8 cellular contexts compared by ENCODE assay signal in genomic region chr4:71732706-71733105, GRCh38. TPM values are rescaled to one million over a fixed set of nuclear protein-coding genes. Genes with fewer than 3 reads are reported as not detected.
DNase-seq lines count a peak whose midpoint lies in the region; ATAC-seq and TF ChIP-seq lines count a peak whose summit lies in the region.

No MANE protein-coding gene starts in this region.

- no peak overlapping the region for H3K9ac ChIP-seq in DND-41 (ENCODE audit: low read depth, low read length)

- H3K9me3 ChIP-seq in DND-41 (ENCODE audit: insufficient read depth, low read length, severe bottlenecking) (no peaks in the 10 kb centered on the region), esophagus squamous epithelium (no peaks in the 10 kb centered on the region)

- no peaks in the 10 kb centered on the region for H3K36me3 ChIP-seq in DND-41 (ENCODE audit: insufficient read depth, low read length)
- H3K36me3 ChIP-seq in brain microvascular endothelial cell (replicated peaks) = no peaks in the 10 kb centered on the region
- no peaks in the 10 kb centered on the region for H3K36me3 ChIP-seq in esophagus squamous epithelium

- H3K27ac ChIP-seq in DND-41 (ENCODE audit: low read length) (no peak overlapping the region), brain microvascular endothelial cell (no peak overlapping the region), esophagus squamous epithelium (no peak overlapping the region)

- TF ChIP-seq POLR2A in esophagus squamous epithelium (IDR thresholded peaks at IDR 0.05) = no peak

- H3K4me3 ChIP-seq in DND-41 (ENCODE audit: low read depth in 1 of 2, low read length in 2 of 2) (no peak overlapping the region), brain microvascular endothelial cell (ENCODE audit: low read depth, low read length) (no peak overlapping the region), esophagus squamous epithelium (no peak overlapping the region)

- H3K4me1 ChIP-seq in DND-41 (ENCODE audit: insufficient read depth, low read length) = no peaks in the 10 kb centered on the region
- H3K4me1 ChIP-seq in esophagus squamous epithelium = no peaks in the 10 kb centered on the region

- no peak overlapping the region for H2AFZ ChIP-seq in DND-41 (ENCODE audit: low read depth, low read length)

- no peak overlapping the region for H3K4me2 ChIP-seq in DND-41 (ENCODE audit: insufficient read depth, low read length)

- TF ChIP-seq CTCF in DND-41 (IDR thresholded peaks at IDR 0.05; ENCODE audit: borderline replicate concordance, extremely low read depth, low read length, poor library complexity, severe bottlenecking) (peak; percentile 58), brain microvascular endothelial cell (IDR thresholded peaks at IDR 0.05; ENCODE audit: low read depth, low read length, missing control alignments) (peak; percentile 40), esophagus squamous epithelium (IDR thresholded peaks at IDR 0.05) (peak in 3 of 6 experiments; percentile 21 to 52 (median 35))

- intact Hi-C loops in esophagus squamous epithelium (cut with DNase I) = no loop called here

- WGBS in esophagus squamous epithelium, 2 donors = 71 to 76% methylated on average over 2 of the region's 2 CpGs

- H3K27me3 ChIP-seq in DND-41 (ENCODE audit: insufficient read depth, low read length, poor library complexity) (no peaks in the 10 kb centered on the region), brain microvascular endothelial cell (replicated peaks) (no peaks in the 10 kb centered on the region), esophagus squamous epithelium (no peaks in the 10 kb centered on the region)

- no peaks in the 10 kb centered on the region for H3K79me2 ChIP-seq in DND-41 (ENCODE audit: insufficient read depth, low read length)

- in situ Hi-C loops in brain microvascular endothelial cell (cut with HindIII; ENCODE audit: low pct_ligation_motif_present, low sequenced_read_pairs) = no loop called here

- no peak for ATAC-seq in DND-41 (ENCODE audit: insufficient read depth, low read depth)
- no peak for ATAC-seq in HG03521 (IDR thresholded peaks at IDR 0.05; ENCODE audit: unreplicated experiment)

- H4K20me1 ChIP-seq in DND-41 (ENCODE audit: insufficient read depth, low read length) = no peaks in the 10 kb centered on the region

- DNase-seq in DND-41 = no peak
- peak; percentile 31 for DNase-seq in M059J (ENCODE audit: low read depth)
- DNase-seq in brain microvascular endothelial cell = peak; percentile 1
- DNase-seq in myocyte (ENCODE audit: low read depth) = peak; percentile 23
- DNase-seq in NCI-H128 (lab: John Stamatoyannopoulos, UW; ENCODE audit: unreplicated experiment) = no peak
- no peak for DNase-seq in cortex of kidney (lab: John Stamatoyannopoulos, UW)
- DNase-seq in esophagus squamous epithelium (lab: John Stamatoyannopoulos, UW) = no peak

RNA-seq across cellular contexts. Expression of gene GC, which starts 51.2 kb away (rescaled TPM):
- not detected in 2 replicates for total RNA-seq in M059J (2014; rRNA removed; shearing (Covaris generic))
- not detected in 2 replicates for total RNA-seq in myocyte
- polyA plus RNA-seq in myocyte (2012) = not detected
- total RNA-seq in esophagus squamous epithelium = not detected

Comparison
In these comparisons a context has a peak if more than half of its experiments do, and no peak if none do; other contexts are left out.
1. DNase-seq: peak in M059J (single experiment), brain microvascular endothelial cell (single experiment) and myocyte (single experiment); none in DND-41 (single experiment), NCI-H128 (single experiment), cortex of kidney (single experiment) and esophagus squamous epithelium (single experiment).